ENCODE assay signal across 8 cellular contexts in genomic region chr17:42555122-42555622, GRCh38. TPM values are rescaled to one million over a fixed set of nuclear protein-coding genes. Genes with fewer than 3 reads are reported as not detected.
DNase-seq lines count a peak whose midpoint lies in the region; ATAC-seq and TF ChIP-seq lines count a peak whose summit lies in the region.

No MANE protein-coding gene starts in this region.

- no peak for DNase-seq in AG10803 (ENCODE audit: low read depth)
- DNase-seq in naive B cell, result no peak
- DNase-seq in NK-92 (lab: John Stamatoyannopoulos, UW; ENCODE audit: unreplicated experiment), result no peak
- no peak for DNase-seq in nucleus accumbens (lab: John Stamatoyannopoulos, UW)

- H3F3A ChIP-seq in Loucy (ENCODE audit: low read depth), result no peaks in the 10 kb centered on the region

- H3K9ac ChIP-seq in Loucy (ENCODE audit: low read depth, low read length, poor library complexity, severe bottlenecking), result peak overlapping the region; percentile 88

- peaks cover 6% of the 10 kb centered on the region for H3K27me3 Mint-ChIP-seq in dendritic cell treated with granulocyte-macrophage colony-stimulating factor and Interleukin-4, amounts not matched to agents 40 ng/mL and 50 ng/mL, for 4 days
- H3K27me3 Mint-ChIP-seq in naive B cell, result no peaks in the 10 kb centered on the region

- H3K4me2 ChIP-seq in Loucy (ENCODE audit: low read depth, low read length, poor library complexity, severe bottlenecking), result peak overlapping the region; percentile 87

- H3K9me3 ChIP-seq in Loucy (ENCODE audit: insufficient read depth, low read depth, low read length), result no peaks in the 10 kb centered on the region

- H4K20me1 ChIP-seq in Loucy (ENCODE audit: insufficient read depth, low read length, poor library complexity, severe bottlenecking), result peaks cover 11% of the 10 kb centered on the region

- no peaks in the 10 kb centered on the region for H3K27me3 ChIP-seq in Loucy (ENCODE audit: insufficient read depth, low read length, poor library complexity, severe bottlenecking)

- H3K4me3 ChIP-seq in AG10803 (ENCODE audit: low read length) (peak overlapping the region; percentile 91), Loucy (ENCODE audit: low read length, poor library complexity, severe bottlenecking) (peak overlapping the region; percentile 98)

- peak overlapping the region; percentile 89 for H2AFZ ChIP-seq in Loucy (ENCODE audit: low read length)

- intact Hi-C loops in dendritic cell treated with granulocyte-macrophage colony-stimulating factor and Interleukin-4, amounts not matched to agents 40 ng/mL and 50 ng/mL, for 4 days (cut with micrococcal nuclease), result no loop called here

- H3K4me3 Mint-ChIP-seq in dendritic cell treated with granulocyte-macrophage colony-stimulating factor and Interleukin-4, amounts not matched to agents 40 ng/mL and 50 ng/mL, for 4 days, result peak overlapping the region; percentile 99
- peak overlapping the region; percentile 94 to 97 (median 96) for H3K4me3 Mint-ChIP-seq in naive B cell

- no peaks in the 10 kb centered on the region for H3K9me3 Mint-ChIP-seq in dendritic cell treated with granulocyte-macrophage colony-stimulating factor and Interleukin-4, amounts not matched to agents 40 ng/mL and 50 ng/mL, for 4 days
- H3K9me3 Mint-ChIP-seq in naive B cell, result no peaks in the 10 kb centered on the region

- TF ChIP-seq CTCF in AG10803 (conservative IDR thresholded peaks at IDR 0.05; ENCODE audit: low read length) (no peak), Loucy (conservative IDR thresholded peaks at IDR 0.05; ENCODE audit: low read length) (no peak)

- H3K4me1 ChIP-seq in Loucy (ENCODE audit: insufficient read depth, low read length, poor library complexity, severe bottlenecking), result peaks cover 11% of the 10 kb centered on the region

- peaks cover 35% of the 10 kb centered on the region for H3K36me3 Mint-ChIP-seq in dendritic cell treated with granulocyte-macrophage colony-stimulating factor and Interleukin-4, amounts not matched to agents 40 ng/mL and 50 ng/mL, for 4 days (ENCODE audit: low read depth)
- no peaks in the 10 kb centered on the region for H3K36me3 Mint-ChIP-seq in naive B cell

- H3K9me2 ChIP-seq in Loucy (replicated peaks; ENCODE audit: low read depth, low read length), result no peaks in the 10 kb centered on the region

- ATAC-seq in naive B cell (ENCODE audit: low read depth in 2 of 2), result peak; percentile 2
- no peak for ATAC-seq in HG03196 (IDR thresholded peaks at IDR 0.05; ENCODE audit: unreplicated experiment)
- no peak for ATAC-seq in HG03039 (IDR thresholded peaks at IDR 0.05; ENCODE audit: unreplicated experiment)

- no peaks in the 10 kb centered on the region for H3K36me3 ChIP-seq in Loucy (ENCODE audit: insufficient read depth, low read length)

- H3K4me1 Mint-ChIP-seq in dendritic cell treated with granulocyte-macrophage colony-stimulating factor and Interleukin-4, amounts not matched to agents 40 ng/mL and 50 ng/mL, for 4 days (ENCODE audit: low read depth), result peaks cover 44% of the 10 kb centered on the region
- H3K4me1 Mint-ChIP-seq in naive B cell, result peaks cover 19 to 51% (median 34%) of the 10 kb centered on the region in 3 donors

- peak overlapping the region; percentile 89 for H3K27ac Mint-ChIP-seq in dendritic cell treated with granulocyte-macrophage colony-stimulating factor and Interleukin-4, amounts not matched to agents 40 ng/mL and 50 ng/mL, for 4 days
- peak overlapping the region; percentile 95 to 99 (median 99) for H3K27ac Mint-ChIP-seq in naive B cell

- peaks cover 29% of the 10 kb centered on the region for H3K79me2 ChIP-seq in Loucy (ENCODE audit: insufficient read depth, low read length)

RNA-seq across cellular contexts. Expression of gene HSD17B1, which starts 2.4 kb away (rescaled TPM):
- polyA plus RNA-seq in naive B cell (ENCODE audit: low read depth in 6 of 6), result 1 to 10 TPM in 2 of 6 donors, under 1 TPM in 3, not detected in 1; 0.55 to 1.6 (median 0.90) TPM

RNA-seq across cellular contexts. Expression of gene COASY, which starts 6.8 kb away (rescaled TPM):
- 100 to 1,000 TPM in 1 of 6 donors, 10 to 100 TPM in 5; 40.6 to 104 (median 55.5) TPM for polyA plus RNA-seq in naive B cell (ENCODE audit: low read depth in 6 of 6)

RNA-seq across cellular contexts. Expression of gene MLX, which starts 11.7 kb away (rescaled TPM):
- 10 to 100 TPM; 26.7 to 48.2 (median 32.9) TPM for polyA plus RNA-seq in naive B cell (ENCODE audit: low read depth in 6 of 6)

RNA-seq across cellular contexts. Expression of gene NAGLU, which starts 19.1 kb away (rescaled TPM):
- 10 to 100 TPM; 17.1 to 34.9 (median 23.6) TPM for polyA plus RNA-seq in naive B cell (ENCODE audit: low read depth in 6 of 6)

RNA-seq across cellular contexts. Expression of gene PSMC3IP, which starts 22.4 kb away (rescaled TPM):
- polyA plus RNA-seq in naive B cell (ENCODE audit: low read depth in 6 of 6), result 1 to 10 TPM in 5 of 6 donors, not detected in 1; 1.5 to 2.9 (median 2.4) TPM

Comparison
In these comparisons a context has a peak if more than half of its experiments do, and no peak if none do; other contexts are left out.
1. ATAC-seq: peak in naive B cell (2 of 2); none in HG03196 (single experiment) and HG03039 (single experiment).